In the genomic region with DNA sequence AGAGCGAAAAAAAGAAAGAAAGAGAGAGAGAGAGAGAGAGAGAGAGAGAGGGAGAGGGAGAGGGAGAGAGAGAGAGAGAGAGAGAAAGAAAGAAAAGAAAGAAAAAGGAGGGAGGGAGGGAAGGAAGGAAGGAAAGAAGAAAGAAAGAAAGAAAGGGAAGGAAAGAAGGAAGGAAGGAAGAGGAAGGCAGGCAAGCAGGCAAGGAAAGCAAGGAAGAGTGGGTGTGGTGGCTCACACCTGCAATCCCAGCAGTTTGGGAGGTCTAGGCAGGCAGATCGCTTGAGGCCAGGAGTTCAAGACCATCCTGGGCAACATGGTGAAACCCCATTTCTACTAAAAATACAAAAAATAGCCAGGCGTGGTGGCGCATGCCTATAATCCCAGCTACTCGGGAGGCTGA, we compare ENCODE assay signal across 8 cellular contexts. TPM values are rescaled to one million over a fixed set of nuclear protein-coding genes. Genes with fewer than 3 reads are reported as not detected.
DNase-seq lines count a peak whose midpoint lies in the region; ATAC-seq, FAIRE-seq and TF ChIP-seq lines count a peak whose summit lies in the region.
"Not testable (repeated sequence)": the region's sequence is repeated elsewhere in the genome, so short reads cannot be mapped to it uniquely, and the experiment has no call there.

No MANE protein-coding gene starts in this region.

- POLR2A ChIA-PET in GM12878 (lab: Charles Lee) = interaction anchor here (0.7 kb wide), 3 partner anchors 110 to 594 kb away, joined by 3 to 5 read pairs (median 4); no protein-coding TSS in a partner anchor

- not testable (repeated sequence) for FAIRE-seq in GM12878 (lab: Jason Lieb, UNC)

- H3K27me3 Mint-ChIP-seq in CD14-positive monocyte (ENCODE audit: low read depth in 3 of 3); memory B cell: not testable (repeated sequence)

- peak overlapping the region in 3 of 4 donors; percentile 70 to 85 (median 75) for H3K27ac ChIP-seq in Peyer's patch
- not testable (repeated sequence) for H3K27ac ChIP-seq in GM12878 (ENCODE audit: control insufficient read depth, insufficient read depth)
- peak overlapping the region; percentile 99 for H3K27ac ChIP-seq in left ventricle myocardium inferior (replicated peaks)
- H3K27ac ChIP-seq in psoas muscle = peak overlapping the region; percentile 15
- H3K27ac ChIP-seq in suprapubic skin = peak overlapping the region; percentile 83
- peak overlapping the region; percentile 83 for H3K27ac ChIP-seq in vagina

- not testable (repeated sequence) for H4K20me1 ChIP-seq in GM12878 (ENCODE audit: control insufficient read depth, insufficient read depth)

- H2AFZ ChIP-seq in GM12878 (ENCODE audit: control insufficient read depth, low read depth, low read length) = not testable (repeated sequence)

- SMC1A ChIA-PET in GM12878 (lab: Charles Lee; ENCODE audit: uncharacterized antibody, unreplicated experiment) = interaction anchor here (0.9 to 11.3 kb wide), 11 partner anchors 64 to 581 kb away, joined by 3 to 174 read pairs (median 4); no protein-coding TSS in a partner anchor

- not testable (repeated sequence) for H3K9me3 Mint-ChIP-seq in CD14-positive monocyte, memory B cell

- not testable (repeated sequence) for H3K4me3 ChIP-seq in Peyer's patch, GM12878, left ventricle myocardium inferior, psoas muscle, suprapubic skin, vagina

- RAD21 ChIA-PET in GM12878 (lab: Charles Lee; ENCODE audit: unreplicated experiment) = interaction anchor here (1.0 to 7.9 kb wide), 10 partner anchors 69 to 581 kb away, joined by 3 to 85 read pairs (median 10); no protein-coding TSS in a partner anchor

- not testable (repeated sequence) for TF ChIP-seq RAD21 in GM12878 (IDR thresholded peaks at IDR 0.05; ENCODE audit: insufficient read depth, low read depth, low read length)

- TF ChIP-seq CTCF in CD14-positive monocyte (IDR thresholded peaks at IDR 0.05); Peyer's patch (IDR thresholded peaks at IDR 0.05); GM12878 (IDR thresholded peaks at IDR 0.05 in 2 of 3, conservative IDR thresholded peaks at IDR 0.05 in 1 of 3; ENCODE audit: control insufficient read depth in 2 of 3, extremely low read depth in 1 of 3, insufficient read depth in 1 of 3, low read depth in 3 of 3, low read length in 3 of 3); left ventricle myocardium inferior (IDR thresholded peaks at IDR 0.05; ENCODE audit: borderline replicate concordance); psoas muscle (IDR thresholded peaks at IDR 0.05); suprapubic skin (IDR thresholded peaks at IDR 0.05); vagina (IDR thresholded peaks at IDR 0.05): not testable (repeated sequence)

- peaks cover 11% of the 10 kb centered on the region for H3K79me2 ChIP-seq in GM12878 (ENCODE audit: control insufficient read depth, insufficient read depth, low read length)

- not testable (repeated sequence) for BruUV-seq in GM12878 (replicated peaks; lab: Mats Ljungman, UMichigan)

- not testable (repeated sequence) for H3K9ac ChIP-seq in GM12878 (ENCODE audit: control insufficient read depth, insufficient read depth, low read length)

- peaks cover 0 to 10% of the 10 kb centered on the region in 2 donors for H3K36me3 Mint-ChIP-seq in CD14-positive monocyte
- not testable (repeated sequence) for H3K36me3 Mint-ChIP-seq in memory B cell

- H3K27me3 ChIP-seq in Peyer's patch; GM12878 (replicated peaks in 1 of 2; ENCODE audit: control insufficient read depth in 2 of 2, insufficient read depth in 2 of 2, low read length in 1 of 2); left ventricle myocardium inferior (ENCODE audit: low read depth); psoas muscle (ENCODE audit: insufficient read depth in 3 of 3, low read length in 2 of 3); suprapubic skin; vagina: not testable (repeated sequence)

- not testable (repeated sequence) for ATAC-seq in GM12878; memory B cell (ENCODE audit: low read depth); psoas muscle

- H3K27ac Mint-ChIP-seq in CD14-positive monocyte (peak overlapping the region in 5 of 7 donors; percentile 16 to 83 (median 51)), memory B cell (peak overlapping the region; percentile 25)

- CTCF ChIA-PET in GM12878 (lab: Yijun Ruan, JAX) = interaction anchor here (0.7 to 2.5 kb wide), 4 partner anchors 13 to 581 kb away, joined by 4 to 7 read pairs (median 4); no protein-coding TSS in a partner anchor

- H3K36me3 ChIP-seq in Peyer's patch; GM12878 (ENCODE audit: control insufficient read depth in 2 of 2, insufficient read depth in 2 of 2, low read length in 1 of 2); left ventricle myocardium inferior; psoas muscle (ENCODE audit: insufficient read depth in 1 of 2, low read depth in 1 of 2); suprapubic skin; vagina: not testable (repeated sequence)

- DNase-seq in CD14-positive monocyte (ENCODE audit: low spot score); Peyer's patch; GM12878 (ENCODE audit: low read depth, low spot score); left ventricle myocardium inferior; memory B cell (ENCODE audit: low spot score in 2 of 2); psoas muscle; suprapubic skin (ENCODE audit: low spot score in 2 of 2); vagina (ENCODE audit: extremely low spot score in 2 of 2): not testable (repeated sequence)

- H3K4me3 Mint-ChIP-seq in CD14-positive monocyte, memory B cell: not testable (repeated sequence)

- not testable (repeated sequence) for TF ChIP-seq EP300 in GM12878 (IDR thresholded peaks at IDR 0.05; ENCODE audit: borderline replicate concordance in 1 of 2, control insufficient read depth in 1 of 2, low read depth in 2 of 2, low read length in 2 of 2); suprapubic skin (IDR thresholded peaks at IDR 0.05)

- H3K4me1 ChIP-seq in Peyer's patch (peaks cover 4 to 63% (median 8%) of the 10 kb centered on the region in 4 donors), GM12878 (ENCODE audit: control insufficient read depth, insufficient read depth, low read length) (peaks cover 59% of the 10 kb centered on the region), left ventricle myocardium inferior (peaks cover 72% of the 10 kb centered on the region), psoas muscle (peaks cover 49% of the 10 kb centered on the region), suprapubic skin (peaks cover 77% of the 10 kb centered on the region), vagina (peaks cover 76% of the 10 kb centered on the region)

- not testable (repeated sequence) for TF ChIP-seq POLR2A in Peyer's patch (IDR thresholded peaks at IDR 0.05); GM12878 (IDR thresholded peaks at IDR 0.05; ENCODE audit: low read depth, low read length); suprapubic skin (IDR thresholded peaks at IDR 0.05); vagina (IDR thresholded peaks at IDR 0.05)

- intact Hi-C loops in CD14-positive monocyte (cut with micrococcal nuclease) = loop anchor here (5.0 kb wide), 2 partner anchors 68 to 478 kb away; no protein-coding TSS in a partner anchor
- intact Hi-C loops in GM12878 (cut with micrococcal nuclease; ENCODE audit: unreplicated experiment) = not testable (repeated sequence)
- intact Hi-C loops in left ventricle myocardium inferior (cut with micrococcal nuclease) = loop anchor here (5.0 kb wide), 1 partner anchor 478 kb away; no protein-coding TSS in a partner anchor
- intact Hi-C loops in psoas muscle (cut with DNase I) = loop anchor here in 1 of 2 donors (5.0 kb wide), 2 partner anchors 308 to 483 kb away; no protein-coding TSS in a partner anchor
- intact Hi-C loops in vagina (cut with DNase I) = loop anchor here (5.0 kb wide), 3 partner anchors 103 to 583 kb away; no protein-coding TSS in a partner anchor

- WGBS in GM12878 (ENCODE audit: insufficient coverage, insufficient replicate concordance, low lambda C conversion rate, missing lambda C conversion rate) = 87% methylated on average over 5 of the region's 5 CpGs
- 89 to 99% (median 98%) methylated on average over 5 of the region's 5 CpGs for WGBS in psoas muscle, 3 donors
- 96% methylated on average over 5 of the region's 5 CpGs for WGBS in suprapubic skin

- H3K9me3 ChIP-seq in Peyer's patch; GM12878 (replicated peaks; ENCODE audit: control insufficient read depth, insufficient read depth, low read length); left ventricle myocardium inferior (replicated peaks); psoas muscle; suprapubic skin; vagina: not testable (repeated sequence)

- in situ Hi-C loops in GM12878 (cut with MboI) = loop anchor here (5.0 to 25.0 kb wide), 6 partner anchors 103 to 968 kb away; no protein-coding TSS in a partner anchor

- H3K4me2 ChIP-seq in GM12878 (ENCODE audit: control insufficient read depth, insufficient read depth) = not testable (repeated sequence)

- peaks cover 20% of the 10 kb centered on the region for H3K4me1 Mint-ChIP-seq in CD14-positive monocyte
- H3K4me1 Mint-ChIP-seq in memory B cell = peaks cover 14% of the 10 kb centered on the region

RNA-seq across cellular contexts. Expression of a gene that starts 47.8 kb away (rescaled TPM):
- 10 to 100 TPM; 31.5 to 34.8 TPM for polyA plus RNA-seq in CD14-positive monocyte
- total RNA-seq in Peyer's patch = 10 to 100 TPM; 38.0 to 44.3 (median 42.8) TPM
- total RNA-seq in GM12878 (2013; cell fraction: nucleolus; rRNA removed) = 52.5 and 52.8 TPM in 2 replicates
- 75.1 and 89.7 TPM in 2 replicates for total RNA-seq in GM12878 (2014; rRNA removed)
- total RNA-seq in GM12878 (2014; rRNA removed; fragmentation: Illumina TruSeq; extraction: Trizol) = 58.8 and 59.9 TPM in 2 replicates
- 120 and 125 TPM in 2 replicates for total RNA-seq in GM12878 (2021)
- 58.2 TPM for polyA plus RNA-seq in GM12878 (2011; ENCODE audit: low read depth)
- polyA plus RNA-seq in GM12878 (2011; rRNA removed) = 138 and 178 TPM in 2 replicates
- polyA plus RNA-seq in GM12878 (2011; cell fraction: cytosol; rRNA removed) = 43.9 and 51.8 TPM in 2 replicates
- 31.3 TPM in 2 replicates for polyA plus RNA-seq in GM12878 (2011; cell fraction: nucleus; rRNA removed)
- polyA plus RNA-seq in GM12878 (2012) = 94.4 and 116 TPM in 2 replicates
- 95.3 and 116 TPM in 2 replicates for polyA plus RNA-seq in GM12878 (2014; fragmentation: Illumina TruSeq; extraction: Trizol)
- 10 to 100 TPM; 39.8 to 60.1 TPM for polyA plus RNA-seq in GM12878 (2014; fragmentation: Nextera tagmentation; extraction: Ambion mirVana)
- polyA plus RNA-seq in GM12878 (2014; rRNA removed) = 58.2 and 66.2 TPM in 2 replicates
- polyA plus RNA-seq in GM12878 (2016; fragmentation: Nextera tagmentation; extraction: Ambion mirVana) = 10 to 100 TPM; 68.4 to 71.9 TPM
- 35.0 and 43.1 TPM in 2 replicates for polyA minus RNA-seq in GM12878 (2011; rRNA and poly(A)+ RNA removed)
- 27.3 and 28.9 TPM in 2 replicates for polyA minus RNA-seq in GM12878 (2011; cell fraction: cytosol; rRNA and poly(A)+ RNA removed)
- 15.8 and 28.3 TPM in 2 replicates for polyA minus RNA-seq in GM12878 (2011; cell fraction: nucleus; rRNA and poly(A)+ RNA removed)
- 84.1 TPM for total RNA-seq in left ventricle myocardium inferior
- total RNA-seq in psoas muscle = 10 to 100 TPM; 56.3 to 88.7 (median 66.9) TPM
- polyA plus RNA-seq in psoas muscle = 10 to 100 TPM; 44.7 to 90.9 (median 77.0) TPM
- total RNA-seq in suprapubic skin = 100 to 1,000 TPM; 101 to 116 (median 111) TPM
- total RNA-seq in vagina = 71.9 TPM
